ENCODE assay signal across 18 cellular contexts in genomic region chr17:12288007-12288406, GRCh38.
DNase-seq lines count a peak whose midpoint lies in the region; ATAC-seq, FAIRE-seq and TF ChIP-seq lines count a peak whose summit lies in the region.
"Had no signal": no experiment of that assay in that cellular context is flagged by ENCODE, and none has a peak within 500 bp of the region (broad histone marks: within the 10 kb centered on the region; RNA-seq: fewer than 3 reads in every experiment).

No MANE protein-coding gene starts in this region.

- no peak overlapping the region for H3K4me3 ChIP-seq in HepG2 (replicated peaks in 1 of 3; ENCODE audit: insufficient read depth in 1 of 3, low read depth in 2 of 3, low read length in 3 of 3)
- no peak overlapping the region for H3K4me3 ChIP-seq in right lobe of liver
- H3K4me3 ChIP-seq in astrocyte (ENCODE audit: insufficient read depth, low read depth, low read length) = no peak overlapping the region
- no peak overlapping the region for H3K4me3 ChIP-seq in hepatocyte
- no peak overlapping the region for H3K4me3 ChIP-seq in gastrocnemius medialis
- H3K4me3 ChIP-seq in vagina = no peak overlapping the region
- H3K4me3 ChIP-seq: BLaER1 treated with 17β-estradiol and CSF1 and Interleukin-3, amounts not matched to agents 10 nM and 100 nM; GM12878; HAP-1 had no signal

- no peaks in the 10 kb centered on the region for H3K9me2 ChIP-seq in hepatocyte (replicated peaks; ENCODE audit: insufficient read depth)

- peaks cover 3% of the 10 kb centered on the region for H3K4me1 Mint-ChIP-seq in astrocyte (ENCODE audit: low read depth, unreplicated experiment)
- H3K4me1 Mint-ChIP-seq: CD4-positive, CD25-positive, alpha-beta regulatory T cell had no signal

- no TSS peak for BruUV-seq in HepG2 (replicated peaks; lab: Mats Ljungman, UMichigan)

- no peak for FAIRE-seq in HepG2 (lab: Jason Lieb, UNC)
- FAIRE-seq in astrocyte (lab: Jason Lieb, UNC) = no peak
- no peak for FAIRE-seq in GM12892 (lab: Jason Lieb, UNC)
- FAIRE-seq: GM12878, H1, HTR-8/SVneo had no signal

- peak overlapping the region; percentile 16 for H3K27ac Mint-ChIP-seq in astrocyte (ENCODE audit: unreplicated experiment)
- H3K27ac Mint-ChIP-seq: CD4-positive, CD25-positive, alpha-beta regulatory T cell; HFFc6 had no signal

- H3K79me2 ChIP-seq in HepG2 (ENCODE audit: insufficient read depth, low read length) (no peaks in the 10 kb centered on the region), astrocyte (ENCODE audit: insufficient read depth, low read length) (no peaks in the 10 kb centered on the region), hepatocyte (no peaks in the 10 kb centered on the region)

- no peak for TF ChIP-seq EP300 in HepG2 (IDR thresholded peaks at IDR 0.05; ENCODE audit: low read depth in 2 of 2, low read length in 2 of 2)
- no peak for TF ChIP-seq EP300 in HepG2 (CRISPR knock-in tag; IDR thresholded peaks at IDR 0.05; ENCODE audit: borderline replicate concordance)

- no peak overlapping the region for H3K4me3 Mint-ChIP-seq in astrocyte (ENCODE audit: unreplicated experiment)
- H3K4me3 Mint-ChIP-seq: CD4-positive, CD25-positive, alpha-beta regulatory T cell; HFFc6 had no signal

- H3K27me3 Mint-ChIP-seq in astrocyte (ENCODE audit: low read depth, unreplicated experiment) = no peaks in the 10 kb centered on the region
- H3K27me3 Mint-ChIP-seq: CD4-positive, CD25-positive, alpha-beta regulatory T cell had no signal

- CTCF ChIA-PET in HepG2 (lab: Yijun Ruan, JAX; ENCODE audit: low intra/inter-chr PET ratio, low total read pairs) = no interaction called here

- H3K27me3 ChIP-seq in HepG2 (ENCODE audit: control insufficient read depth in 1 of 2, insufficient read depth in 2 of 2, low read length in 2 of 2) (no peaks in the 10 kb centered on the region), right lobe of liver (no peaks in the 10 kb centered on the region), astrocyte (ENCODE audit: insufficient read depth, low read length) (no peaks in the 10 kb centered on the region), hepatocyte (no peaks in the 10 kb centered on the region), gastrocnemius medialis (no peaks in the 10 kb centered on the region), vagina (no peaks in the 10 kb centered on the region)
- H3K27me3 ChIP-seq: BLaER1 treated with 17β-estradiol and CSF1 and Interleukin-3, amounts not matched to agents 10 nM and 100 nM had no signal

- no peak for TF ChIP-seq RAD21 in HepG2 (CRISPR knock-in tag; IDR thresholded peaks at IDR 0.05)

- no peak overlapping the region for H3K9ac ChIP-seq in HepG2 (ENCODE audit: insufficient read depth, low read depth, low read length)
- H3K9ac ChIP-seq in astrocyte (ENCODE audit: low read length) = no peak overlapping the region
- H3K9ac ChIP-seq: BLaER1 treated with 17β-estradiol and CSF1 and Interleukin-3, amounts not matched to agents 10 nM and 100 nM had no signal

- H3K4me2 ChIP-seq in HepG2 (ENCODE audit: low read depth, low read length) (no peak overlapping the region), astrocyte (ENCODE audit: low read length) (no peak overlapping the region), hepatocyte (no peak overlapping the region)
- H3K4me2 ChIP-seq: BLaER1 treated with 17β-estradiol and CSF1 and Interleukin-3, amounts not matched to agents 10 nM and 100 nM had no signal

- H3K36me3 Mint-ChIP-seq in astrocyte (ENCODE audit: low read depth, unreplicated experiment) = no peaks in the 10 kb centered on the region
- H3K36me3 Mint-ChIP-seq: CD4-positive, CD25-positive, alpha-beta regulatory T cell had no signal

- TF ChIP-seq POLR2A in HepG2 (IDR thresholded peaks at IDR 0.05; ENCODE audit: insufficient read depth in 1 of 2, low read depth in 2 of 2, low read length in 2 of 2) (no peak), right lobe of liver (IDR thresholded peaks at IDR 0.05) (no peak), gastrocnemius medialis (IDR thresholded peaks at IDR 0.05) (no peak), vagina (IDR thresholded peaks at IDR 0.05) (no peak), GM12892 (IDR thresholded peaks at IDR 0.05; ENCODE audit: low read depth, low read length) (no peak)

- H3K27ac ChIP-seq in HepG2 (ENCODE audit: extremely low read length, insufficient read depth, low read length) (no peak overlapping the region), right lobe of liver (no peak overlapping the region), astrocyte (ENCODE audit: low read depth, low read length) (no peak overlapping the region), hepatocyte (peak overlapping the region; percentile 51), gastrocnemius medialis (no peak overlapping the region), vagina (no peak overlapping the region)
- H3K27ac ChIP-seq: BLaER1 treated with 17β-estradiol and CSF1 and Interleukin-3, amounts not matched to agents 10 nM and 100 nM had no signal

- in situ Hi-C loops in HepG2 (cut with HindIII; ENCODE audit: extremely low pct_ligation_motif_present, low pct_unique_long_range_greater_than_20kb) = no loop called here
- in situ Hi-C loops in gastrocnemius medialis (cut with MboI; ENCODE audit: low sequenced_read_pairs in 4 of 4) = no loop called here

- H3K36me3 ChIP-seq in HepG2 (replicated peaks in 1 of 2; ENCODE audit: control insufficient read depth in 1 of 2, insufficient read depth in 2 of 2, low read length in 2 of 2) (no peaks in the 10 kb centered on the region), right lobe of liver (no peaks in the 10 kb centered on the region), astrocyte (ENCODE audit: insufficient read depth, low read length) (no peaks in the 10 kb centered on the region), hepatocyte (replicated peaks; ENCODE audit: insufficient read depth, low read depth) (no peaks in the 10 kb centered on the region), gastrocnemius medialis (no peaks in the 10 kb centered on the region), vagina (no peaks in the 10 kb centered on the region)
- H3K36me3 ChIP-seq: BLaER1 treated with 17β-estradiol and CSF1 and Interleukin-3, amounts not matched to agents 10 nM and 100 nM; HAP-1 had no signal

- H3K4me1 ChIP-seq in HepG2 (ENCODE audit: insufficient read depth, low read length) = no peaks in the 10 kb centered on the region
- H3K4me1 ChIP-seq in right lobe of liver = no peaks in the 10 kb centered on the region
- no peaks in the 10 kb centered on the region for H3K4me1 ChIP-seq in astrocyte (ENCODE audit: insufficient read depth, low read length)
- H3K4me1 ChIP-seq in hepatocyte (ENCODE audit: insufficient read depth) = peaks cover 5% of the 10 kb centered on the region
- no peaks in the 10 kb centered on the region for H3K4me1 ChIP-seq in gastrocnemius medialis
- no peaks in the 10 kb centered on the region for H3K4me1 ChIP-seq in vagina
- H3K4me1 ChIP-seq: BLaER1 treated with 17β-estradiol and CSF1 and Interleukin-3, amounts not matched to agents 10 nM and 100 nM; HAP-1 had no signal

- WGBS in HepG2 (ENCODE audit: low lambda C conversion rate) = 0% methylated on average over 2 of the region's 2 CpGs
- 15% methylated on average over 2 of the region's 2 CpGs for WGBS in right lobe of liver (ENCODE audit: insufficient coverage, low coverage, low lambda C conversion rate, missing lambda C conversion rate)
- 21% methylated on average over 2 of the region's 2 CpGs for WGBS in hepatocyte (ENCODE audit: low lambda C conversion rate, missing lambda C conversion rate)

- POLR2A ChIA-PET in HepG2 (lab: Yijun Ruan, JAX) = no interaction called here

- intact Hi-C loops in HepG2 (cut with micrococcal nuclease; ENCODE audit: unreplicated experiment) (no loop called here), right lobe of liver (cut with DNase I) (no loop called here), gastrocnemius medialis (cut with DNase I; ENCODE audit: low total_unique reads) (no loop called here), vagina (cut with DNase I) (no loop called here)

- H2AFZ ChIP-seq in HepG2 (ENCODE audit: low read length) = no peak overlapping the region
- H2AFZ ChIP-seq in astrocyte (ENCODE audit: low read depth, low read length) = no peak overlapping the region
- H2AFZ ChIP-seq in hepatocyte = no peak overlapping the region

- no peaks in the 10 kb centered on the region for H3K9me3 ChIP-seq in HepG2 (ENCODE audit: low read length)
- no peaks in the 10 kb centered on the region for H3K9me3 ChIP-seq in right lobe of liver
- H3K9me3 ChIP-seq in astrocyte (ENCODE audit: insufficient read depth, low read depth, low read length) = no peaks in the 10 kb centered on the region
- H3K9me3 ChIP-seq in hepatocyte (ENCODE audit: low read depth) = no peaks in the 10 kb centered on the region
- H3K9me3 ChIP-seq in gastrocnemius medialis = no peaks in the 10 kb centered on the region
- H3K9me3 ChIP-seq in vagina = no peaks in the 10 kb centered on the region
- H3K9me3 ChIP-seq: HAP-1 had no signal

- no peaks in the 10 kb centered on the region for H3K9me3 Mint-ChIP-seq in astrocyte (ENCODE audit: unreplicated experiment)
- H3K9me3 Mint-ChIP-seq: HFFc6 had no signal

- DNase-seq in HepG2 (ENCODE audit: low spot score) (no peak), right lobe of liver (no peak), astrocyte (ENCODE audit: low read depth) (no peak), hepatocyte (ENCODE audit: low spot score) (peak; percentile 15), gastrocnemius medialis (no peak), vagina (ENCODE audit: extremely low spot score in 2 of 2) (no peak), GM12892 (ENCODE audit: insufficient read length) (no peak)
- DNase-seq: 8988T; ACHN; Calu3; CD4-positive, CD25-positive, alpha-beta regulatory T cell; DMS 273 treated with DMSO at 0.1 percent for 48 hours; HFFc6 had no signal

- TF ChIP-seq CTCF in HepG2 (CRISPR knock-in tag; IDR thresholded peaks at IDR 0.05) = no peak
- TF ChIP-seq CTCF in right lobe of liver (IDR thresholded peaks at IDR 0.05) = no peak
- TF ChIP-seq CTCF in astrocyte (IDR thresholded peaks at IDR 0.05; ENCODE audit: insufficient read depth, low read depth, low read length) = no peak
- no peak for TF ChIP-seq CTCF in hepatocyte (IDR thresholded peaks at IDR 0.05; ENCODE audit: poor library complexity)
- TF ChIP-seq CTCF in gastrocnemius medialis (IDR thresholded peaks at IDR 0.05 in 4 of 5, conservative IDR thresholded peaks at IDR 0.05 in 1 of 5) = no peak
- no peak for TF ChIP-seq CTCF in vagina (IDR thresholded peaks at IDR 0.05)

- ATAC-seq in HepG2 (no peak), right lobe of liver (no peak), gastrocnemius medialis (no peak)
- ATAC-seq: GM12878 had no signal

- H4K20me1 ChIP-seq in HepG2 (ENCODE audit: insufficient read depth, low read length) (no peaks in the 10 kb centered on the region), astrocyte (ENCODE audit: insufficient read depth, low read length) (no peaks in the 10 kb centered on the region), hepatocyte (ENCODE audit: insufficient read depth, poor library complexity, severe bottlenecking) (no peaks in the 10 kb centered on the region)
- H4K20me1 ChIP-seq: BLaER1 treated with 17β-estradiol and CSF1 and Interleukin-3, amounts not matched to agents 10 nM and 100 nM had no signal
